Comparison of ENCODE assay signal across 20 cellular contexts in genomic region chr2:198692907-198693510, GRCh38.
DNase-seq lines count a peak whose midpoint lies in the region; ATAC-seq and TF ChIP-seq lines count a peak whose summit lies in the region.
"Had no signal": no experiment of that assay in that cellular context is flagged by ENCODE, and none has a peak within 500 bp of the region (broad histone marks: within the 10 kb centered on the region; RNA-seq: fewer than 3 reads in every experiment).

No MANE protein-coding gene starts in this region.

- intact Hi-C loops in OCI-LY7 (cut with micrococcal nuclease; ENCODE audit: unreplicated experiment), result no loop called here

- DNase-seq in HEK293T (ENCODE audit: extremely low spot score), result peak; percentile 30
- DNase-seq in OCI-LY7 (ENCODE audit: low spot score), result no peak
- DNase-seq in nephron progenitor cell, result peak; percentile 7
- no peak for DNase-seq in SHP77 treated with DMSO at 0.1 percent for 48 hours (lab: John Stamatoyannopoulos, UW)
- no peak for DNase-seq in DMS 273 treated with DMSO at 0.1 percent for 48 hours (lab: John Stamatoyannopoulos, UW)
- DNase-seq in RPMI8226, result no peak
- DNase-seq: CD8-positive, alpha-beta T cell; Kasumi-1; MG63; NCI-H1105; NCI-H1930; NCI-H510A treated with DMSO at 0.1 percent for 48 hours; PC-9; SW 1271; T-helper 2 cell had no signal

- H3K27ac ChIP-seq in 22Rv1 (peak overlapping the region; percentile 29; the same call in 1 of the 2 replicates), OCI-LY7 (ENCODE audit: low read depth, low read length, poor library complexity, severe bottlenecking) (no peak overlapping the region)
- H3K27ac ChIP-seq: A549, BLaER1, PC-9, SJSA1 had no signal

- H3K27ac Mint-ChIP-seq in nephron progenitor cell, result peak overlapping the region; percentile 50
- H3K27ac Mint-ChIP-seq: CD8-positive, alpha-beta T cell had no signal

- H3K9me3 ChIP-seq in OCI-LY7 (ENCODE audit: low read length), result peaks cover 8% of the 10 kb centered on the region; the same call in 1 of the 2 replicates
- H3K9me3 ChIP-seq: A549, BLaER1, MG63, SJSA1 had no signal

- H3K4me1 ChIP-seq in OCI-LY7 (ENCODE audit: insufficient read depth, low read length, poor library complexity, severe bottlenecking), result peaks cover 33% of the 10 kb centered on the region
- H3K4me1 ChIP-seq: A549, BLaER1, SJSA1 had no signal

- peaks cover 18% of the 10 kb centered on the region for H3K9me3 Mint-ChIP-seq in nephron progenitor cell

- peaks cover 14% of the 10 kb centered on the region for H3K4me1 Mint-ChIP-seq in nephron progenitor cell

- ATAC-seq in HG02938 (IDR thresholded peaks at IDR 0.05; ENCODE audit: unreplicated experiment), result no peak
- ATAC-seq: A549; CD8-positive, alpha-beta T cell had no signal

- no peaks in the 10 kb centered on the region for H3K9me2 ChIP-seq in OCI-LY7 (ENCODE audit: insufficient read depth, low read length)

- no peaks in the 10 kb centered on the region for H3K36me3 Mint-ChIP-seq in nephron progenitor cell (ENCODE audit: low read depth)
- H3K36me3 Mint-ChIP-seq: CD8-positive, alpha-beta T cell had no signal

- TF ChIP-seq CTCF in 22Rv1 (IDR thresholded peaks at IDR 0.05), result no peak
- TF ChIP-seq CTCF in OCI-LY7 (conservative IDR thresholded peaks at IDR 0.05; ENCODE audit: low read length), result no peak
- no peak for TF ChIP-seq CTCF in nephron progenitor cell (IDR thresholded peaks at IDR 0.05)

- H3K79me2 ChIP-seq in OCI-LY7 (ENCODE audit: insufficient read depth, low read depth, low read length), result no peaks in the 10 kb centered on the region

- H3K4me2 ChIP-seq in OCI-LY7 (ENCODE audit: low read length), result no peak overlapping the region
- H3K4me2 ChIP-seq: A549, BLaER1, PC-9 had no signal

- no peak overlapping the region for H3K4me3 Mint-ChIP-seq in nephron progenitor cell
- H3K4me3 Mint-ChIP-seq: CD8-positive, alpha-beta T cell had no signal

- CTCF ChIA-PET in HEK293T (lab: Yijun Ruan, JAX), result no interaction called here
- CTCF ChIA-PET in OCI-LY7 (lab: Charles Lee; ENCODE audit: unreplicated experiment), result no interaction called here

- no TSS peak for BruUV-seq in OCI-LY7 (replicated peaks; lab: Mats Ljungman, UMichigan)

- H2AFZ ChIP-seq in OCI-LY7 (ENCODE audit: low read length), result peak overlapping the region; percentile 27; the same call in 1 of the 2 replicates
- H2AFZ ChIP-seq: PC-9 had no signal

- no peak overlapping the region for H3K4me3 ChIP-seq in OCI-LY7 (ENCODE audit: low read depth, low read length, poor library complexity, severe bottlenecking)
- H3K4me3 ChIP-seq: A549, BLaER1, MG63, PC-9, SJSA1 had no signal

- POLR2A ChIA-PET in HEK293T (lab: Yijun Ruan, JAX) (no interaction called here), OCI-LY7 (lab: Charles Lee) (no interaction called here)

- H3K36me3 ChIP-seq in OCI-LY7 (ENCODE audit: insufficient read depth, low read length), result no peaks in the 10 kb centered on the region
- H3K36me3 ChIP-seq: BLaER1, MG63, SJSA1 had no signal

- H3K27me3 Mint-ChIP-seq in nephron progenitor cell (ENCODE audit: low read depth, poor library complexity), result peaks cover 4% of the 10 kb centered on the region

- no peaks in the 10 kb centered on the region for H4K20me1 ChIP-seq in OCI-LY7 (ENCODE audit: insufficient read depth, low read length)
- H4K20me1 ChIP-seq: BLaER1 had no signal

TF ChIP-seq in HEK293T, 16 proteins besides CTCF, POLR2A, EP300 and RAD21:
- TF ChIP-seq FOXA1 (IDR thresholded peaks at IDR 0.05) (no peak), SUZ12 (IDR thresholded peaks at IDR 0.05) (no peak), PKNOX1 (IDR thresholded peaks at IDR 0.05) (peak; percentile 65; the same call in 1 of the 2 replicates), CTBP1 (IDR thresholded peaks at IDR 0.05; ENCODE audit: borderline replicate concordance) (peak; percentile 82; the same call in 1 of the 2 replicates)

Comparison
In these comparisons a context has a peak if more than half of its experiments do, and no peak if none do; other contexts are left out.
1. DNase-seq: peak in HEK293T (single experiment) and nephron progenitor cell (single experiment); none in OCI-LY7 (single experiment), SHP77 treated with DMSO at 0.1 percent for 48 hours (single experiment), DMS 273 treated with DMSO at 0.1 percent for 48 hours (single experiment) and RPMI8226 (single experiment).